ENCODE assay signal across 11 cellular contexts in the genomic region with DNA sequence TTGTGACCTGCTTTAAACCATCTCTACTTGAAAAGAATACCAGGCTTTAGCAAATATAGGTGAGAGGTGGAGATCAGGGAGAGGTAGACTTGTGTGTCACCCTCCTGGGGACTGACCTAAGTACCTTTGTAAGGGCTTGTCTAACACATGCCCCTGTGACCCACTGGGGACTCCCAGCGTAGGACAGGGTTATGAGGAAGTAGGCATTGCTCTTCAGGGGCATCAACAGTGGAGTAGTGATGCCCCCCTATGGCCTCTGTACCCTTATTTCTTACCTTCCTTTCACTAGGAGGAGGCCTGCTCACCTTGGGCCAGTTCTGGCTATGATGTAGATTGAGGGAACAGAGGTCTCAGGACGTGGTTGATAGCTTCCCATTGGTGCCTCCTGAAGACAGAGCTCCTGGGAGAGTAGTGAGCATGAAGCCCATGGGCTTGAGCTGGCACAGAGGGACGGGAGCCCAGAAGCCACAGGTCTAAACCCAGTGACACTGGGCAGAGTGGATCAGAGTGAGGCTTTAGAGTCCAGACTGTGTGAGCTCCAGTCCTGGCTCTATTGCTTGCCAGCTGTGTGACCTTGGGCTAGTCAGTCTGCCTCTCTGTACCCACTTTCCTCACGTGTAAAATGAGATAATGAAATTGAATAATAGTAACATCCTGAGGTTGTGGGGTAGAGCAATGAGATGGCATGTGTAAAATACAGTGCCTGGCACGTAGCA.
DNase-seq lines count a peak whose midpoint lies in the region; ATAC-seq and TF ChIP-seq lines count a peak whose summit lies in the region.
"Had no signal": no experiment of that assay in that cellular context is flagged by ENCODE, and none has a peak within 500 bp of the region (broad histone marks: within the 10 kb centered on the region; RNA-seq: fewer than 3 reads in every experiment).

No MANE protein-coding gene starts in this region.

- TF ChIP-seq RAD21 in SK-N-SH (IDR thresholded peaks at IDR 0.05; ENCODE audit: low read length): no peak

- ATAC-seq in HG03460 (IDR thresholded peaks at IDR 0.05; ENCODE audit: unreplicated experiment) (peak; percentile 76), HG03045 (IDR thresholded peaks at IDR 0.05; ENCODE audit: unreplicated experiment) (no peak)

- no peak overlapping the region for H3K4me3 ChIP-seq in dorsolateral prefrontal cortex
- H3K4me3 ChIP-seq in tibial artery: no peak overlapping the region
- no peak overlapping the region for H3K4me3 ChIP-seq in SK-N-SH (ENCODE audit: low read depth in 2 of 2, low read length in 1 of 2)
- H3K4me3 ChIP-seq: neural progenitor cell had no signal

- no peaks in the 10 kb centered on the region for H3K36me3 ChIP-seq in tibial artery
- H3K36me3 ChIP-seq in SK-N-SH (replicated peaks in 1 of 2; ENCODE audit: control insufficient read depth in 1 of 2, insufficient read depth in 2 of 2, low read length in 1 of 2): no peaks in the 10 kb centered on the region
- H3K36me3 ChIP-seq: neural progenitor cell had no signal

- H2AFZ ChIP-seq in SK-N-SH (ENCODE audit: low read depth): no peak overlapping the region
- H2AFZ ChIP-seq: neural progenitor cell had no signal

- CTCF ChIA-PET in SK-N-SH (lab: Yijun Ruan, JAX): interaction anchor here (0.6 to 1.5 kb wide), 4 partner anchors 12 to 237 kb away, joined by 3 to 5 read pairs (median 4); no protein-coding TSS in a partner anchor

- H3K9me3 ChIP-seq in tibial artery (no peaks in the 10 kb centered on the region), SK-N-SH (no peaks in the 10 kb centered on the region)

- H3K79me2 ChIP-seq in SK-N-SH (ENCODE audit: insufficient read depth): peaks cover 17% of the 10 kb centered on the region; the same call in 1 of the 2 replicates

- H3K27me3 ChIP-seq in dorsolateral prefrontal cortex (no peaks in the 10 kb centered on the region), tibial artery (no peaks in the 10 kb centered on the region), SK-N-SH (ENCODE audit: insufficient read depth) (no peaks in the 10 kb centered on the region)
- H3K27me3 ChIP-seq: neural progenitor cell had no signal

- peak in 1 of 56 donors; percentile 13 for TF ChIP-seq CTCF in dorsolateral prefrontal cortex (IDR thresholded peaks at IDR 0.05 in 54 of 56, conservative IDR thresholded peaks at IDR 0.05 in 2 of 56; ENCODE audit: low read depth in 1 of 56, partially characterized antibody in 56 of 56)
- TF ChIP-seq CTCF in tibial artery (IDR thresholded peaks at IDR 0.05): no peak
- TF ChIP-seq CTCF in SK-N-SH (IDR thresholded peaks at IDR 0.05): no peak

- peak; percentile 1 for DNase-seq in activated gamma-delta T cell treated with anti-CD3 and anti-CD28 coated beads, Interleukin-2, amount 50 U/mL, for 16 hours (ENCODE audit: low read depth)
- DNase-seq in activated gamma-delta T cell treated with Interleukin-2 at 50 U/mL for 16 hours (no peak), dorsolateral prefrontal cortex (no peak), tibial artery (no peak), SK-N-SH (no peak), glomerular visceral epithelial cell (ENCODE audit: extremely low spot score) (no peak)
- DNase-seq: activated CD4-positive, alpha-beta T cell treated with anti-CD3 and anti-CD28 coated beads, Interleukin-2, amount 50 U/mL, for 4 hours; AML-193 had no signal

- no peaks in the 10 kb centered on the region for H3K9me2 ChIP-seq in SK-N-SH

- no peaks in the 10 kb centered on the region for H4K20me1 ChIP-seq in SK-N-SH (ENCODE audit: insufficient read depth)

- H3K9ac ChIP-seq in SK-N-SH: no peak overlapping the region
- H3K9ac ChIP-seq: neural progenitor cell had no signal

- peaks cover 55% of the 10 kb centered on the region for H3F3A ChIP-seq in SK-N-SH (replicated peaks; ENCODE audit: insufficient read depth)

- TF ChIP-seq EP300 in SK-N-SH (IDR thresholded peaks at IDR 0.05; ENCODE audit: borderline replicate concordance in 1 of 2, low read depth in 1 of 2, low read length in 1 of 2): no peak

- H3K4me2 ChIP-seq in SK-N-SH: no peak overlapping the region
- H3K4me2 ChIP-seq: neural progenitor cell had no signal

- intact Hi-C loops in dorsolateral prefrontal cortex (cut with DNase I) (loop anchor here in 1 of 2 donors (5.0 kb wide), 1 partner anchor 136 kb away; no protein-coding TSS in a partner anchor), tibial artery (cut with DNase I; ENCODE audit: low total_unique reads) (no loop called here)

- H3K4me1 ChIP-seq in tibial artery (peaks cover 0 to 68% (median 44%) of the 10 kb centered on the region in 4 donors), SK-N-SH (ENCODE audit: control insufficient read depth in 1 of 2, insufficient read depth in 2 of 2, low read depth in 1 of 2, low read length in 1 of 2) (peaks cover 54 to 75% of the 10 kb centered on the region in 2 experiments)

- POLR2A ChIA-PET in SK-N-SH (lab: Yijun Ruan, JAX): interaction anchor here (0.6 kb wide), 1 partner anchor 122 kb away, joined by 3 read pairs; no protein-coding TSS in a partner anchor

- 87% methylated on average over 5 of the region's 5 CpGs for WGBS in SK-N-SH (ENCODE audit: low lambda C conversion rate)

- H3K27ac ChIP-seq in dorsolateral prefrontal cortex: peak overlapping the region in 56 of 59 donors; percentile 9 to 100 (median 94)
- H3K27ac ChIP-seq in tibial artery: peak overlapping the region; percentile 86 to 92
- peak overlapping the region in 1 of 2 experiments; percentile 48; a peak in 1 of 4 replicates for H3K27ac ChIP-seq in SK-N-SH (ENCODE audit: low read depth in 2 of 2, low read length in 1 of 2)
- H3K27ac ChIP-seq: neural progenitor cell had no signal

TF ChIP-seq in SK-N-SH, 30 proteins besides CTCF, POLR2A, EP300 and RAD21:
- no peak for TF ChIP-seq FOXJ3 (CRISPR knock-in tag; IDR thresholded peaks at IDR 0.05)
- no peak for TF ChIP-seq RFX5 (IDR thresholded peaks at IDR 0.05; ENCODE audit: low read length)
- TF ChIP-seq CHD2 (IDR thresholded peaks at IDR 0.05; ENCODE audit: low read length, partially characterized antibody): no peak
- TF ChIP-seq FOSL2 (IDR thresholded peaks at IDR 0.05; ENCODE audit: borderline replicate concordance, low read depth): no peak
- no peak for TF ChIP-seq USF2 (IDR thresholded peaks at IDR 0.05; ENCODE audit: borderline replicate concordance, low read depth, low read length)
TF ChIP-seq in SK-N-SH: peak in this region for 0.
